In the genomic region with DNA sequence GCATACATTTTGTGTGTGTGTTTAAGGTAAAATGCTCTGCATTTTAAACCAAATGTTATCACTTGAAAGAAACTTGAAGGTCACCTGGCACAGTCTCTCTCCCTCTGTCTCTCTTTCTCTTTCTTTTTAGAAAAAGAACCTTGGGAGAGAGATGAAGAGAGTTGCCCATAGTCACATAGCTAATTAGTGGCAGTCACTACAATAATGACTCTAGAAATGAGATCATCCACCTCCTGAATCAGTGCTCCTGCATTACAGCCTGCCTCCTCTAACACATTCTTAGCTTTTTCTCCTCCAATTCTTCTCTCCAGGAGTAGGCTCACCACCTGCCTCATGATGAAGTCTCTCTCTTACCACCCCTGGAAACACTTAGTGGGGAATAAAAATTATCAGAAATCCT, we compare ENCODE assay signal across 1 cellular context.
TF ChIP-seq lines count a peak whose summit lies in the region.

No MANE protein-coding gene starts in this region.

TF ChIP-seq in H1, 55 proteins besides CTCF, POLR2A, EP300 and RAD21:
- TF ChIP-seq CHD2 (IDR thresholded peaks at IDR 0.05; ENCODE audit: low read length) (no peak), CBX5 (IDR thresholded peaks at IDR 0.05; ENCODE audit: low read depth, low read length) (no peak), SIRT6 (IDR thresholded peaks at IDR 0.05; ENCODE audit: low read length) (no peak), CTBP2 (IDR thresholded peaks at IDR 0.05; ENCODE audit: borderline replicate concordance, insufficient read depth, insufficient read length, low read length) (no peak), ATF3 (IDR thresholded peaks at IDR 0.05; ENCODE audit: insufficient read depth, low read depth, low read length) (no peak), GTF2F1 (IDR thresholded peaks at IDR 0.05; ENCODE audit: borderline replicate concordance, low read depth, low read length) (no peak), KDM4A (IDR thresholded peaks at IDR 0.05; ENCODE audit: low read depth, low read length, severe bottlenecking) (no peak), RBBP5 (IDR thresholded peaks at IDR 0.05; ENCODE audit: borderline replicate concordance, low read depth, low read length) (no peak), SP2 (IDR thresholded peaks at IDR 0.05; ENCODE audit: low read length) (no peak), HDAC2 (IDR thresholded peaks at IDR 0.05; ENCODE audit: borderline replicate concordance in 1 of 2, low read depth in 2 of 2, low read length in 2 of 2) (no peak), KDM5A (IDR thresholded peaks at IDR 0.05; ENCODE audit: low read length) (no peak), BACH1 (IDR thresholded peaks at IDR 0.05; ENCODE audit: low read length) (no peak), SIN3A (conservative IDR thresholded peaks at IDR 0.05 in 1 of 2, IDR thresholded peaks at IDR 0.05 in 1 of 2; ENCODE audit: low read depth in 1 of 2, low read length in 2 of 2) (no peak), TBP (IDR thresholded peaks at IDR 0.05; ENCODE audit: low read depth, low read length) (no peak), SIX5 (IDR thresholded peaks at IDR 0.05; ENCODE audit: low read depth, low read length) (no peak), POLR2AphosphoS5 (IDR thresholded peaks at IDR 0.05; ENCODE audit: low read depth, low read length) (no peak), NANOG (IDR thresholded peaks at IDR 0.05; ENCODE audit: insufficient read depth, low read depth, low read length, poor library complexity, severe bottlenecking) (no peak)
